ENCODE assay signal across 8 cellular contexts in genomic region chr4:26088433-26088928, GRCh38.
DNase-seq lines count a peak whose midpoint lies in the region; ATAC-seq and TF ChIP-seq lines count a peak whose summit lies in the region.
"Had no signal": no experiment of that assay in that cellular context is flagged by ENCODE, and none has a peak within 500 bp of the region (broad histone marks: within the 10 kb centered on the region; RNA-seq: fewer than 3 reads in every experiment).

No MANE protein-coding gene starts in this region.

- peaks cover 1% of the 10 kb centered on the region for H3K27me3 Mint-ChIP-seq in GM23338 (ENCODE audit: insufficient read depth, low read depth, poor library complexity)
- peaks cover 6% of the 10 kb centered on the region for H3K27me3 Mint-ChIP-seq in central memory CD8-positive, alpha-beta T cell

- TF ChIP-seq CTCF in GM23338 (conservative IDR thresholded peaks at IDR 0.05; ENCODE audit: low read depth in 2 of 2) (no peak), esophagus muscularis mucosa (IDR thresholded peaks at IDR 0.05) (no peak)

- H3K36me3 Mint-ChIP-seq in GM23338 (ENCODE audit: low read depth) = peaks cover 21% of the 10 kb centered on the region
- H3K36me3 Mint-ChIP-seq in central memory CD8-positive, alpha-beta T cell (ENCODE audit: insufficient read depth) = no peaks in the 10 kb centered on the region

- H3K4me1 ChIP-seq in GM23338 (ENCODE audit: insufficient read depth) (no peaks in the 10 kb centered on the region), esophagus muscularis mucosa (peaks cover 0 to 22% (median 14%) of the 10 kb centered on the region in 4 donors)

- TF ChIP-seq POLR2A in esophagus muscularis mucosa (IDR thresholded peaks at IDR 0.05; ENCODE audit: low read depth) = no peak

- peaks cover 0 to 16% (median 13%) of the 10 kb centered on the region in 4 donors for H3K9me3 ChIP-seq in esophagus muscularis mucosa

- 0 out of 2 replicates have a peak, but pooled peaks cover 6% of the 10 kb centered on the region for H3K9me2 ChIP-seq in GM23338 (ENCODE audit: insufficient read depth)

- DNase-seq in GM23338 (ENCODE audit: low spot score) (no peak), NCI-H1048 (lab: John Stamatoyannopoulos, UW) (peak; percentile 11), islet precursor cell (no peak), esophagus muscularis mucosa (ENCODE audit: extremely low spot score) (no peak)
- no peak for DNase-seq in central memory CD8-positive, alpha-beta T cell (ENCODE audit: low spot score in 2 of 2)
- DNase-seq in stimulated activated naive CD8-positive, alpha-beta T cell treated with anti-CD3 and anti-CD28 coated beads, Interleukin-15, Interleukin-2, amounts not matched to agents 100 U/mL and 50 U/mL, for 24 hours = peak; percentile 29

- H3K27me3 ChIP-seq in GM23338 (ENCODE audit: insufficient read depth) = no peaks in the 10 kb centered on the region
- no peaks in the 10 kb centered on the region for H3K27me3 ChIP-seq in esophagus muscularis mucosa

- ATAC-seq in GM18511 (IDR thresholded peaks at IDR 0.05; ENCODE audit: unreplicated experiment) (peak; percentile 75), GM23338 (no peak)
- ATAC-seq in central memory CD8-positive, alpha-beta T cell (replicated peaks; ENCODE audit: extremely low read depth, poor library complexity, severe bottlenecking) = peak; percentile 54
- peak; percentile 87 for ATAC-seq in stimulated activated naive CD8-positive, alpha-beta T cell treated with anti-CD3 and anti-CD28 coated beads, Interleukin-15, Interleukin-2, amounts not matched to agents 100 U/mL and 50 U/mL, for 24 hours

- peaks cover 28% of the 10 kb centered on the region for H3K9me3 Mint-ChIP-seq in GM23338
- peaks cover 6% of the 10 kb centered on the region for H3K9me3 Mint-ChIP-seq in central memory CD8-positive, alpha-beta T cell

- no peak overlapping the region for H3K4me3 Mint-ChIP-seq in GM23338
- H3K4me3 Mint-ChIP-seq in central memory CD8-positive, alpha-beta T cell = no peak overlapping the region
- H3K4me3 Mint-ChIP-seq: nephron had no signal

- H3K4me2 ChIP-seq in GM23338 = no peak overlapping the region

- no peaks in the 10 kb centered on the region for H3K79me2 ChIP-seq in GM23338 (replicated peaks; ENCODE audit: insufficient read depth)

- intact Hi-C loops in esophagus muscularis mucosa (cut with DNase I) = no loop called here

- H3K27ac ChIP-seq in GM23338 (ENCODE audit: low read depth) = no peak overlapping the region
- peak overlapping the region in 2 of 4 donors; percentile 21 to 46 for H3K27ac ChIP-seq in esophagus muscularis mucosa (replicated peaks in 1 of 4)

- TF ChIP-seq EP300 in esophagus muscularis mucosa (IDR thresholded peaks at IDR 0.05) = no peak

- H2AFZ ChIP-seq in GM23338 = peak overlapping the region; percentile 69

- H3K4me3 ChIP-seq in GM23338 = no peak overlapping the region
- H3K4me3 ChIP-seq in esophagus muscularis mucosa = no peak overlapping the region

- WGBS in esophagus muscularis mucosa = 37% methylated on average over 4 of the region's 4 CpGs

- no peak overlapping the region for H3K27ac Mint-ChIP-seq in GM23338
- peak overlapping the region; percentile 27 for H3K27ac Mint-ChIP-seq in central memory CD8-positive, alpha-beta T cell (ENCODE audit: low read depth)

- H3K4me1 Mint-ChIP-seq in GM23338 = no peaks in the 10 kb centered on the region; the same call in 2 of the 3 replicates
- no peaks in the 10 kb centered on the region for H3K4me1 Mint-ChIP-seq in central memory CD8-positive, alpha-beta T cell

- H3K36me3 ChIP-seq in GM23338 (ENCODE audit: insufficient read depth) (peaks cover 11% of the 10 kb centered on the region; the same call in 1 of the 2 replicates), esophagus muscularis mucosa (no peaks in the 10 kb centered on the region)

- H4K20me1 ChIP-seq in GM23338 (replicated peaks; ENCODE audit: insufficient read depth) = no peaks in the 10 kb centered on the region

- no peaks in the 10 kb centered on the region for H3F3A ChIP-seq in GM23338 (replicated peaks; ENCODE audit: low read depth)

TF ChIP-seq in GM23338, 12 proteins besides CTCF, POLR2A, EP300 and RAD21 (continues in another document):
- no peak for TF ChIP-seq EZH2phosphoT487 (IDR thresholded peaks at IDR 0.05; ENCODE audit: unreplicated experiment)
- TF ChIP-seq ETS1 (IDR thresholded peaks at IDR 0.05) = no peak
- no peak for TF ChIP-seq JUNB (IDR thresholded peaks at IDR 0.05; ENCODE audit: unreplicated experiment)
- no peak for TF ChIP-seq NANOG (IDR thresholded peaks at IDR 0.05; ENCODE audit: borderline replicate concordance)
- TF ChIP-seq ZNF462 (CRISPR knock-in tag; IDR thresholded peaks at IDR 0.05) = no peak
- TF ChIP-seq CREB1 (CRISPR knock-in tag; IDR thresholded peaks at IDR 0.05; ENCODE audit: low read depth) = no peak
- no peak for TF ChIP-seq ZNF114 (CRISPR knock-in tag; IDR thresholded peaks at IDR 0.05)
- TF ChIP-seq EZH2 (IDR thresholded peaks at IDR 0.05; ENCODE audit: low read depth, unreplicated experiment) = no peak
- no peak for TF ChIP-seq ZNF331 (CRISPR knock-in tag; IDR thresholded peaks at IDR 0.05; ENCODE audit: low read depth)

Comparison
In these comparisons a context has a peak if more than half of its experiments do, and no peak if none do; other contexts are left out.
1. DNase-seq: peak in NCI-H1048 (single experiment) and stimulated activated naive CD8-positive, alpha-beta T cell treated with anti-CD3 and anti-CD28 coated beads, Interleukin-15, Interleukin-2, amounts not matched to agents 100 U/mL and 50 U/mL, for 24 hours (single experiment); none in GM23338 (single experiment), central memory CD8-positive, alpha-beta T cell (0 of 2), islet precursor cell (single experiment) and esophagus muscularis mucosa (single experiment).